13 cellular contexts compared by ENCODE assay signal in the genomic region with DNA sequence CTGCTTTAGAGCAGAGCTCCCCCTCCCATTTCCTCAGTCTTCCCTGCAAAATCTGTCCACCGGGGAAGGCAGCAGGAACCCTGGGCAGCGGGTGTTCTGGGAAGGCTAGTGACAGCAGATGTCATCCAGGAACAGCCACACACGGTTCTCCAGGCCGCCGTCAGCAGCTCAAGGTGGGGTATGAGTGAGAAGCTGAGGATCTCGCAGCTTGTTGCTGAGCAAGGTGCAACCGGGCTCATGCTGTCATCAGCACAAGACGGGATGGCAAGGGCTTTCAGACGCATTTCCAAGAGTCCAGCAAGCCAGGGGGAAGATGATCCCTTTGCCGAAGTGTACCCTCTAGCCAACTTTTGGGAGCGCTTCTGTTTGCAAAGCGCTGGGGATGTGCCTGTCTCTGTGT.
"Had no signal": no experiment of that assay in that cellular context is flagged by ENCODE, and none has a peak within 500 bp of the region (broad histone marks: within the 10 kb centered on the region; RNA-seq: fewer than 3 reads in every experiment).

No MANE protein-coding gene starts in this region.

- H3K4me3 ChIP-seq: adrenal gland, coronary artery, right lobe of liver, stomach, testis, upper lobe of left lung had no signal

- H3K4me1 ChIP-seq: right lobe of liver had no signal

- H3K9me3 ChIP-seq: adrenal gland, right lobe of liver, stomach, testis, upper lobe of left lung had no signal

- DNase-seq: activated CD4-positive, alpha-beta memory T cell treated with anti-CD3 and anti-CD28 coated beads, Interleukin-2, amount 10 ng/mL, durations not matched to agents 7 days and 5 days; activated effector memory CD4-positive, alpha-beta T cell treated with Interleukin-2 at 50 U/mL for 16 hours; activated naive CD4-positive, alpha-beta T cell treated with anti-CD3 and anti-CD28 coated beads, Interleukin-2, amount 50 U/mL, for 16 hours; activated T-cell treated with anti-CD3 and anti-CD28 coated beads, Interleukin-2, amount 50 U/mL, for 4 hours; effector CD8-positive, alpha-beta T cell; stimulated activated CD4-positive, alpha-beta T cell treated with anti-CD3 and anti-CD28 coated beads, Interleukin-1b, Interleukin-23, amount 100 ng/mL, for 48 hours; stomach; testis; upper lobe of left lung had no signal

- H3K9me3 Mint-ChIP-seq: activated CD4-positive, alpha-beta memory T cell treated with anti-CD3 and anti-CD28 coated beads, Interleukin-2, amount 10 ng/mL, durations not matched to agents 7 days and 5 days; activated T-cell treated with anti-CD3 and anti-CD28 coated beads, Interleukin-2, amount 50 U/mL, for 4 hours had no signal

- H3K4me3 Mint-ChIP-seq: activated CD4-positive, alpha-beta memory T cell treated with anti-CD3 and anti-CD28 coated beads, Interleukin-2, amount 10 ng/mL, durations not matched to agents 7 days and 5 days; activated T-cell treated with anti-CD3 and anti-CD28 coated beads, Interleukin-2, amount 50 U/mL, for 4 hours had no signal

- H3K27me3 ChIP-seq: adrenal gland, right lobe of liver, stomach, testis, upper lobe of left lung had no signal

- H3K27ac ChIP-seq: adrenal gland, coronary artery, foreskin keratinocyte, right lobe of liver, stomach, testis, upper lobe of left lung had no signal

- H3K27ac Mint-ChIP-seq: activated CD4-positive, alpha-beta memory T cell treated with anti-CD3 and anti-CD28 coated beads, Interleukin-2, amount 10 ng/mL, durations not matched to agents 7 days and 5 days had no signal
